Comparison of ENCODE assay signal across 29 cellular contexts in the genomic region with DNA sequence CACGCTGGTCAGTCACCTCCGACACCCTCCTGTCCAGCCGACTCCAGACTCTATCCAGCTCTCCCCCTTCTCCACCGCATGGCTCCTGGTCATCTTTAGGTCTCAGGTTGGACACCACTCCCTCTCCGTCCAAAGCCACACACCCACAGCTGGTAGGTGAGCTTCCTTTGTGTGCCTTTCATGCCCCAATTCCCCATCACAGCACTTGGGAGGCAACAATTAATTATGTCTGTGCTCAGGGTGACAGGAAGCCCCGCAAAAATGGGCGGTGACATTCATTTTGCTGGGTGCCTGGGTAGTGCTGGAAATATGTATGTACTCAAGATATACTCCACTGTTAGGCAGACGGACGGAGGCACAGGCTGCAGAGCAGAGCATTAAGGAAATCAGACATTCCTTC. TPM values are rescaled to one million over a fixed set of nuclear protein-coding genes. Genes with fewer than 3 reads are reported as not detected.
"Had no signal": no experiment of that assay in that cellular context is flagged by ENCODE, and none has a peak within 500 bp of the region (broad histone marks: within the 10 kb centered on the region; RNA-seq: fewer than 3 reads in every experiment).

No MANE protein-coding gene starts in this region.

- H3K4me1 Mint-ChIP-seq: immature natural killer cell; stimulated activated naive B cell treated with anti-CD40 and anti-IgM and Interleukin-4, amounts not matched to agents 10 μg/mL and 1 μg/mL and 100 μg/mL, for 72 hours had no signal

- H3K4me1 ChIP-seq: lower lobe of right lung, pancreas, prostate gland, stomach, thyroid gland, upper lobe of right lung, uterus had no signal

- ATAC-seq: left colon; left lung; lower lobe of right lung; naive thymus-derived CD8-positive, alpha-beta T cell; right cardiac atrium; sciatic nerve; stimulated activated naive B cell treated with anti-CD40 and anti-IgM and Interleukin-4, amounts not matched to agents 10 μg/mL and 1 μg/mL and 100 μg/mL, for 72 hours; stimulated activated naive CD8-positive, alpha-beta T cell treated with anti-CD3 and anti-CD28 coated beads, Interleukin-15, Interleukin-2, amounts not matched to agents 100 U/mL and 50 U/mL, for 24 hours; upper lobe of right lung had no signal

- H3K27ac ChIP-seq: left lung, lower lobe of right lung, pancreas, prostate gland, skin epidermis, stomach, testis, thyroid gland, transverse colon, upper lobe of right lung, uterus had no signal

- H3K27me3 ChIP-seq: left lung, pancreas, stomach, testis, thyroid gland, transverse colon, upper lobe of right lung, uterus had no signal

- H3K36me3 Mint-ChIP-seq: immature natural killer cell; naive thymus-derived CD8-positive, alpha-beta T cell; stimulated activated naive B cell treated with anti-CD40 and anti-IgM and Interleukin-4, amounts not matched to agents 10 μg/mL and 1 μg/mL and 100 μg/mL, for 72 hours had no signal

- H3K36me3 ChIP-seq: left lung, lower lobe of right lung, pancreas, prostate gland, stomach, thyroid gland, transverse colon, upper lobe of right lung, uterus had no signal

- H3K9me3 ChIP-seq: left lung, lower lobe of right lung, pancreas, prostate gland, stomach, testis, thyroid gland, transverse colon, upper lobe of right lung, uterus had no signal

- H3K9me3 Mint-ChIP-seq: nephron progenitor cell; stimulated activated naive B cell treated with anti-CD40 and anti-IgM and Interleukin-4, amounts not matched to agents 10 μg/mL and 1 μg/mL and 100 μg/mL, for 72 hours had no signal

- DNase-seq: hypothalamus; immature natural killer cell; kidney; left colon; left lung; lower lobe of right lung; mammary epithelial cell; mesenchymal stem cell; naive thymus-derived CD8-positive, alpha-beta T cell; nephron progenitor cell; pancreas; posterior cingulate gyrus; retina; right cardiac atrium; stimulated activated CD4-positive, alpha-beta T cell treated with anti-CD3 and anti-CD28 coated beads, Interleukin-12 subunit alpha, Interleukin-12 subunit beta, amount 100 ng/mL, for 4 hours; stimulated activated CD4-positive, alpha-beta T cell treated with anti-CD3 and anti-CD28 coated beads, Interleukin-15, amount 100 ng/mL, for 24 hours; stimulated activated CD4-positive, alpha-beta T cell treated with anti-CD3 and anti-CD28 coated beads, Interleukin-2, amount 100 ng/mL, for 24 hours; stimulated activated CD4-positive, alpha-beta T cell treated with anti-CD3 and anti-CD28 coated beads, Interleukin-4, amount 100 ng/mL, for 1 hour; stimulated activated naive B cell treated with anti-CD40 and anti-IgM and Interleukin-4, amounts not matched to agents 10 μg/mL and 1 μg/mL and 100 μg/mL, for 72 hours; stimulated activated naive CD8-positive, alpha-beta T cell treated with anti-CD3 and anti-CD28 coated beads, Interleukin-15, Interleukin-2, amounts not matched to agents 100 U/mL and 50 U/mL, for 24 hours; stomach; testis; thyroid gland; transverse colon; upper lobe of right lung; uterus had no signal

- H3K4me3 Mint-ChIP-seq: immature natural killer cell; naive thymus-derived CD8-positive, alpha-beta T cell; nephron progenitor cell; stimulated activated naive B cell treated with anti-CD40 and anti-IgM and Interleukin-4, amounts not matched to agents 10 μg/mL and 1 μg/mL and 100 μg/mL, for 72 hours had no signal

- H3K27ac Mint-ChIP-seq: immature natural killer cell; naive thymus-derived CD8-positive, alpha-beta T cell; nephron progenitor cell; stimulated activated naive B cell treated with anti-CD40 and anti-IgM and Interleukin-4, amounts not matched to agents 10 μg/mL and 1 μg/mL and 100 μg/mL, for 72 hours had no signal

- H3K4me3 ChIP-seq: left lung, lower lobe of right lung, pancreas, prostate gland, skin epidermis, stomach, testis, thyroid gland, transverse colon, upper lobe of right lung, uterus had no signal

RNA-seq across cellular contexts. Expression of a gene that starts 13.2 kb away (rescaled TPM):
- polyA plus RNA-seq: mammary epithelial cell had no signal
